ENCODE assay signal across 1 cellular context in genomic region chr12:120067901-120068300, GRCh38.
TF ChIP-seq lines count a peak whose summit lies in the region.

No MANE protein-coding gene starts in this region.

TF ChIP-seq in GM23338, 12 proteins besides CTCF, POLR2A, EP300 and RAD21 (continued from another document):
- TF ChIP-seq ZNF462 (CRISPR knock-in tag; IDR thresholded peaks at IDR 0.05): no peak
- no peak for TF ChIP-seq ZNF331 (CRISPR knock-in tag; IDR thresholded peaks at IDR 0.05; ENCODE audit: low read depth)
- no peak for TF ChIP-seq ZNF114 (CRISPR knock-in tag; IDR thresholded peaks at IDR 0.05)
- no peak for TF ChIP-seq STAT1 (IDR thresholded peaks at IDR 0.05; ENCODE audit: unreplicated experiment)
- no peak for TF ChIP-seq EZH2 (IDR thresholded peaks at IDR 0.05; ENCODE audit: low read depth, unreplicated experiment)
- no peak for TF ChIP-seq ETS1 (IDR thresholded peaks at IDR 0.05)
- TF ChIP-seq CREB1 (CRISPR knock-in tag; IDR thresholded peaks at IDR 0.05; ENCODE audit: low read depth): no peak
- no peak for TF ChIP-seq EZH2phosphoT487 (IDR thresholded peaks at IDR 0.05; ENCODE audit: unreplicated experiment)
- no peak for TF ChIP-seq JUNB (IDR thresholded peaks at IDR 0.05; ENCODE audit: unreplicated experiment)
- TF ChIP-seq NANOG (IDR thresholded peaks at IDR 0.05; ENCODE audit: borderline replicate concordance): no peak
- TF ChIP-seq POLR2AphosphoS5 (IDR thresholded peaks at IDR 0.05; ENCODE audit: low read depth): no peak
